Comparison of ENCODE assay signal across 14 cellular contexts in genomic region chr9:27414215-27414731, GRCh38.
DNase-seq lines count a peak whose midpoint lies in the region; ATAC-seq and TF ChIP-seq lines count a peak whose summit lies in the region.
"Had no signal": no experiment of that assay in that cellular context is flagged by ENCODE, and none has a peak within 500 bp of the region (broad histone marks: within the 10 kb centered on the region; RNA-seq: fewer than 3 reads in every experiment).

No MANE protein-coding gene starts in this region.

- no peaks in the 10 kb centered on the region for H3K4me1 Mint-ChIP-seq in activated T-cell treated with anti-CD3 and anti-CD28 coated beads, Interleukin-2, amount 50 U/mL, for 4 hours (ENCODE audit: low read depth)
- no peaks in the 10 kb centered on the region for H3K4me1 Mint-ChIP-seq in activated naive CD4-positive, alpha-beta T cell treated with anti-CD3 and anti-CD28 coated beads for 36 hours (ENCODE audit: low read depth)

- H3K27me3 ChIP-seq in right atrium auricular region (no peaks in the 10 kb centered on the region), psoas muscle (ENCODE audit: insufficient read depth in 3 of 3, low read length in 2 of 3) (no peaks in the 10 kb centered on the region), vagina (no peaks in the 10 kb centered on the region)
- H3K27me3 ChIP-seq: MG63 had no signal

- no peak overlapping the region for H3K27ac Mint-ChIP-seq in activated naive CD4-positive, alpha-beta T cell treated with anti-CD3 and anti-CD28 coated beads for 36 hours
- H3K27ac Mint-ChIP-seq: T-helper 17 cell had no signal

- H3K4me3 ChIP-seq in right atrium auricular region, result no peak overlapping the region
- no peak overlapping the region for H3K4me3 ChIP-seq in psoas muscle
- peak overlapping the region; percentile 12 to 20 for H3K4me3 ChIP-seq in vagina

- ATAC-seq in Right ventricle myocardium inferior (peak; percentile 86), psoas muscle (peak in 3 of 4 donors; percentile 22 to 53 (median 28))
- no peak for ATAC-seq in activated T-cell treated with anti-CD3 and anti-CD28 coated beads, Interleukin-2, amount 50 U/mL, for 4 hours
- ATAC-seq: T-helper 17 cell had no signal

- intact Hi-C loops in Right ventricle myocardium inferior (cut with DNase I) (loop anchor here (5.0 to 10.0 kb wide), 2 partner anchors 49 to 113 kb away; partner anchors contain the start of gene MOB3B), cardiac septum (cut with DNase I) (no loop called here), psoas muscle (cut with DNase I) (no loop called here), vagina (cut with DNase I) (no loop called here)
- intact Hi-C loops in activated naive CD4-positive, alpha-beta T cell treated with anti-CD3 and anti-CD28 coated beads for 36 hours (cut with micrococcal nuclease), result no loop called here

- H3K4me1 ChIP-seq in right atrium auricular region (peaks cover 0 to 6% of the 10 kb centered on the region in 2 donors), psoas muscle (peaks cover 8% of the 10 kb centered on the region), vagina (peaks cover 29% of the 10 kb centered on the region)

- H3K9me3 ChIP-seq in right atrium auricular region (no peaks in the 10 kb centered on the region), psoas muscle (no peaks in the 10 kb centered on the region), vagina (no peaks in the 10 kb centered on the region)
- H3K9me3 ChIP-seq: MG63 had no signal

- no peak overlapping the region for H3K4me3 Mint-ChIP-seq in activated T-cell treated with anti-CD3 and anti-CD28 coated beads, Interleukin-2, amount 50 U/mL, for 4 hours
- H3K4me3 Mint-ChIP-seq in activated naive CD4-positive, alpha-beta T cell treated with anti-CD3 and anti-CD28 coated beads for 36 hours, result no peak overlapping the region
- H3K4me3 Mint-ChIP-seq: T-helper 17 cell, type B pancreatic cell had no signal

- CTCF ChIA-PET in activated naive CD4-positive, alpha-beta T cell treated with anti-CD3 and anti-CD28 coated beads for 36 hours (lab: Charles Lee), result interaction anchor here (0.6 kb wide), 1 partner anchor 11 kb away, joined by 4 read pairs; no protein-coding TSS in a partner anchor

- TF ChIP-seq POLR2A in vagina (IDR thresholded peaks at IDR 0.05), result no peak

- H3K9me3 Mint-ChIP-seq in activated T-cell treated with anti-CD3 and anti-CD28 coated beads, Interleukin-2, amount 50 U/mL, for 4 hours, result no peaks in the 10 kb centered on the region
- no peaks in the 10 kb centered on the region for H3K9me3 Mint-ChIP-seq in activated naive CD4-positive, alpha-beta T cell treated with anti-CD3 and anti-CD28 coated beads for 36 hours

- H3K36me3 Mint-ChIP-seq in activated T-cell treated with anti-CD3 and anti-CD28 coated beads, Interleukin-2, amount 50 U/mL, for 4 hours (ENCODE audit: insufficient read depth), result no peaks in the 10 kb centered on the region
- peaks cover 3% of the 10 kb centered on the region for H3K36me3 Mint-ChIP-seq in activated naive CD4-positive, alpha-beta T cell treated with anti-CD3 and anti-CD28 coated beads for 36 hours (ENCODE audit: low read depth)

- DNase-seq in Right ventricle myocardium inferior (ENCODE audit: missing footprints) (peak; percentile 61), cardiac septum (ENCODE audit: low spot score) (no peak), right atrium auricular region (ENCODE audit: low spot score) (no peak), psoas muscle (peak; percentile 16 to 56), vagina (ENCODE audit: extremely low spot score in 2 of 2) (no peak), cerebellar nuclear complex (lab: John Stamatoyannopoulos, UW) (no peak)
- no peak for DNase-seq in activated T-cell treated with anti-CD3 and anti-CD28 coated beads, Interleukin-2, amount 50 U/mL, for 4 hours
- no peak for DNase-seq in activated naive CD4-positive, alpha-beta T cell treated with anti-CD3 and anti-CD28 coated beads for 36 hours
- DNase-seq: activated effector memory CD4-positive, alpha-beta T cell treated with anti-CD3 and anti-CD28 coated beads, Interleukin-2, amount 50 U/mL, for 16 hours; Calu3; MG63; T-helper 17 cell had no signal

- 37 to 40% (median 40%) methylated on average over 4 of the region's 4 CpGs for WGBS in psoas muscle, 3 donors

- H3K36me3 ChIP-seq in right atrium auricular region, result no peaks in the 10 kb centered on the region
- no peaks in the 10 kb centered on the region for H3K36me3 ChIP-seq in psoas muscle (ENCODE audit: insufficient read depth in 1 of 2, low read depth in 1 of 2)
- H3K36me3 ChIP-seq in vagina, result no peaks in the 10 kb centered on the region
- H3K36me3 ChIP-seq: MG63 had no signal

- TF ChIP-seq CTCF in right atrium auricular region (IDR thresholded peaks at IDR 0.05), result no peak
- no peak for TF ChIP-seq CTCF in psoas muscle (IDR thresholded peaks at IDR 0.05)
- no peak for TF ChIP-seq CTCF in vagina (IDR thresholded peaks at IDR 0.05)

- no peaks in the 10 kb centered on the region for H3K27me3 Mint-ChIP-seq in activated T-cell treated with anti-CD3 and anti-CD28 coated beads, Interleukin-2, amount 50 U/mL, for 4 hours (ENCODE audit: low read depth)
- H3K27me3 Mint-ChIP-seq in activated naive CD4-positive, alpha-beta T cell treated with anti-CD3 and anti-CD28 coated beads for 36 hours (ENCODE audit: low read depth), result peaks cover 2% of the 10 kb centered on the region
- H3K27me3 Mint-ChIP-seq: type B pancreatic cell had no signal

- H3K27ac ChIP-seq in right atrium auricular region, result peak overlapping the region; percentile 12 to 38
- H3K27ac ChIP-seq in psoas muscle, result no peak overlapping the region
- H3K27ac ChIP-seq in vagina, result peak overlapping the region; percentile 70
- H3K27ac ChIP-seq: HL-60 had no signal

Comparison
In these comparisons a context has a peak if more than half of its experiments do, and no peak if none do; other contexts are left out.
1. DNase-seq: peak in Right ventricle myocardium inferior (single experiment) and psoas muscle (2 of 2); none in cardiac septum (single experiment), right atrium auricular region (single experiment), vagina (0 of 2), activated T-cell treated with anti-CD3 and anti-CD28 coated beads, Interleukin-2, amount 50 U/mL, for 4 hours (single experiment), cerebellar nuclear complex (0 of 2) and activated naive CD4-positive, alpha-beta T cell treated with anti-CD3 and anti-CD28 coated beads for 36 hours (single experiment).
2. ATAC-seq: peak in Right ventricle myocardium inferior (single experiment) and psoas muscle (3 of 4); none in activated T-cell treated with anti-CD3 and anti-CD28 coated beads, Interleukin-2, amount 50 U/mL, for 4 hours (0 of 2).
3. H3K4me3 ChIP-seq: peak in vagina (2 of 2); none in right atrium auricular region (0 of 2) and psoas muscle (single experiment).